Comparison of ENCODE assay signal across 1 cellular context in the genomic region with DNA sequence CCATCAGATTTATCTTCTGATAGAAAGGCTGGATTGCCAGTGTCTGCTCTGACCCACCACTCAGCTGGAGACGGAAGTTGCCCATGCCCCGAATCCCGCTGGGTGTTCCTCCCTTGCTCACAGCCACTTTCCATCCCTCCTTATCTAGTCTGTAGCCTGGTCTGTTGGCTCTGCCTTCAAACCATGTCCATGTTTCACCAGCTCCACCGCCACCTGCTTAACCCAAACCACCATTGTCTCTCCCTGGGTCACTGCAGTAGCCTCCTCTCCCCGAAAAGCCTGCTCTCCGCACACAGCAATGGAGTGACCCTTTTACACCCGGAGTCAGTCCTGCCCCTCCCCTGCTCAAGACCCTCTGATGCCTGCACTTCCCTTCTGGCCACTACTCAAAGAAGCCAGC.
TF ChIP-seq lines count a peak whose summit lies in the region.

No MANE protein-coding gene starts in this region.

TF ChIP-seq in HEK293, 187 proteins besides CTCF, POLR2A, EP300 and RAD21 (continued from another document):
- TF ChIP-seq ZNF10 (tag by site-specific recombination; IDR thresholded peaks at IDR 0.05): peak; percentile 97
- TF ChIP-seq KLF16 (tag by site-specific recombination; IDR thresholded peaks at IDR 0.05): no peak
